Comparison of ENCODE assay signal across 13 cellular contexts in the genomic region with DNA sequence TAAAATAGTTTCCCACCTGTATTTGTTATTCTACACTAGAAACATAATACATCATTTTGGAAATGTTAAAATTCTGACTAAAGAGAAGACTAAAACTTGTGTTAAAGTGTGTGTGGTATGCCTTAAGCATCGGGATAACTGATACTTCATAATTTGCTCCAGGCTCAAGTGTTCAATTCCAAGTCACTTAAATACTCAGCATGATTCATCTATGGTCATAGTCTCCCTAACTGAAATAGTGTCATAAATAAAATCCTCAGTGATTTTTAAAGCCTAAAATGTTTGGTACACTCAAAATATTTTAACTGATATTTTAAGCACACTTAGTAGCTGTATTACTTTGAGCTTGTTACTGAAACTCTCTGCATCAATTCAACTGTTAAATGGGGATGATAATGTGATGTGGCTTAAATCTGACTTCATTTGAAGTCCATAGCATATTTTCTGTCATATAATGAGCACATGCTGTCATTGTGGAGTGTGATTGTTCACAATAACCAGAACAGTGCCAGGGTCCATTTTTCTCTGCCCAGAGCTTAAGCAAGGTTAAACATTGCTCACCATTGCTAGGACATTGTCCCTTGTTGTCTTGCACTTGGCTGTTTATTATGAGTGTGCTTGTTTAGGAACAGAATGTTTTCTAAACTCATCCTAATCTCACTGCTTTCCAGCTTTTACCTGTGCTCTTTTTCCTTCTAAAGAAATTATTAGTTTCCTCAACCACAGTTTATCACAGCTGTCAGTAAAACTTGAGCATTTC.
DNase-seq lines count a peak whose midpoint lies in the region; ATAC-seq and TF ChIP-seq lines count a peak whose summit lies in the region.
"Had no signal": no experiment of that assay in that cellular context is flagged by ENCODE, and none has a peak within 500 bp of the region (broad histone marks: within the 10 kb centered on the region; RNA-seq: fewer than 3 reads in every experiment).

No MANE protein-coding gene starts in this region.

- H3K4me3 ChIP-seq in liver (ENCODE audit: low read depth in 1 of 3, low read length in 3 of 3), result no peak overlapping the region

- H3K27me3 Mint-ChIP-seq in activated CD4-positive, alpha-beta memory T cell treated with anti-CD3 and anti-CD28 coated beads for 36 hours, result no peaks in the 10 kb centered on the region
- no peaks in the 10 kb centered on the region for H3K27me3 Mint-ChIP-seq in activated CD4-positive, alpha-beta memory T cell treated with anti-CD3 and anti-CD28 coated beads, Interleukin-2, amount 10 ng/mL, durations not matched to agents 7 days and 5 days
- no peaks in the 10 kb centered on the region for H3K27me3 Mint-ChIP-seq in stimulated activated memory B cell treated with anti-CD40 and anti-IgM and Interleukin-4, amounts not matched to agents 10 μg/mL and 1 μg/mL and 100 μg/mL, for 72 hours

- H3K9me3 Mint-ChIP-seq in activated CD4-positive, alpha-beta memory T cell treated with anti-CD3 and anti-CD28 coated beads for 36 hours, result no peaks in the 10 kb centered on the region
- H3K9me3 Mint-ChIP-seq in activated CD4-positive, alpha-beta memory T cell treated with anti-CD3 and anti-CD28 coated beads, Interleukin-2, amount 10 ng/mL, durations not matched to agents 7 days and 5 days, result no peaks in the 10 kb centered on the region
- no peaks in the 10 kb centered on the region for H3K9me3 Mint-ChIP-seq in stimulated activated memory B cell treated with anti-CD40 and anti-IgM and Interleukin-4, amounts not matched to agents 10 μg/mL and 1 μg/mL and 100 μg/mL, for 72 hours
- H3K9me3 Mint-ChIP-seq: T-helper 1 cell treated with Interleukin-12 subunit alpha and Interleukin-12 subunit beta and Interleukin-4 antibody, amounts not matched to agents 30 μg/mL and 1 μg/mL, for 36 hours had no signal

- ATAC-seq in GM19455 (IDR thresholded peaks at IDR 0.05; ENCODE audit: unreplicated experiment) (no peak), HG02610 (IDR thresholded peaks at IDR 0.05; ENCODE audit: unreplicated experiment) (no peak)
- ATAC-seq in stimulated activated memory B cell treated with anti-CD40 and anti-IgM and Interleukin-4, amounts not matched to agents 10 μg/mL and 1 μg/mL and 100 μg/mL, for 72 hours, result no peak

- TF ChIP-seq CTCF in liver (IDR thresholded peaks at IDR 0.05; ENCODE audit: low read depth, low read length, missing input control), result no peak

- peaks cover 0 to 29% (median 19%) of the 10 kb centered on the region in 4 donors for H3K36me3 ChIP-seq in liver (ENCODE audit: control insufficient read depth in 4 of 4, insufficient read depth in 3 of 4, low read depth in 1 of 4, low read length in 3 of 4)

- peak overlapping the region; percentile 63 for H3K27ac Mint-ChIP-seq in activated CD4-positive, alpha-beta memory T cell treated with anti-CD3 and anti-CD28 coated beads for 36 hours
- no peak overlapping the region for H3K27ac Mint-ChIP-seq in activated CD4-positive, alpha-beta memory T cell treated with anti-CD3 and anti-CD28 coated beads, Interleukin-2, amount 10 ng/mL, durations not matched to agents 7 days and 5 days
- no peak overlapping the region for H3K27ac Mint-ChIP-seq in stimulated activated memory B cell treated with anti-CD40 and anti-IgM and Interleukin-4, amounts not matched to agents 10 μg/mL and 1 μg/mL and 100 μg/mL, for 72 hours

- TF ChIP-seq RAD21 in liver (IDR thresholded peaks at IDR 0.05), result peak; percentile 49 to 50

- peak overlapping the region in 1 of 2 donors; percentile 32 for H3K9ac ChIP-seq in liver (ENCODE audit: low read depth in 1 of 2, low read length in 2 of 2)

- peaks cover 47% of the 10 kb centered on the region for H3K4me1 Mint-ChIP-seq in activated CD4-positive, alpha-beta memory T cell treated with anti-CD3 and anti-CD28 coated beads for 36 hours (ENCODE audit: low read depth)
- H3K4me1 Mint-ChIP-seq in activated CD4-positive, alpha-beta memory T cell treated with anti-CD3 and anti-CD28 coated beads, Interleukin-2, amount 10 ng/mL, durations not matched to agents 7 days and 5 days, result peaks cover 21% of the 10 kb centered on the region
- peaks cover 10% of the 10 kb centered on the region for H3K4me1 Mint-ChIP-seq in stimulated activated memory B cell treated with anti-CD40 and anti-IgM and Interleukin-4, amounts not matched to agents 10 μg/mL and 1 μg/mL and 100 μg/mL, for 72 hours

- intact Hi-C loops in activated CD4-positive, alpha-beta memory T cell treated with anti-CD3 and anti-CD28 coated beads for 36 hours (cut with micrococcal nuclease), result no loop called here

- peaks cover 0 to 10% (median 4%) of the 10 kb centered on the region in 4 donors for H3K4me1 ChIP-seq in liver (ENCODE audit: control insufficient read depth in 4 of 4, insufficient read depth in 4 of 4, low read length in 3 of 4)

- H3K4me3 Mint-ChIP-seq in activated CD4-positive, alpha-beta memory T cell treated with anti-CD3 and anti-CD28 coated beads for 36 hours, result no peak overlapping the region
- H3K4me3 Mint-ChIP-seq in activated CD4-positive, alpha-beta memory T cell treated with anti-CD3 and anti-CD28 coated beads, Interleukin-2, amount 10 ng/mL, durations not matched to agents 7 days and 5 days, result no peak overlapping the region
- H3K4me3 Mint-ChIP-seq in stimulated activated memory B cell treated with anti-CD40 and anti-IgM and Interleukin-4, amounts not matched to agents 10 μg/mL and 1 μg/mL and 100 μg/mL, for 72 hours, result no peak overlapping the region
- H3K4me3 Mint-ChIP-seq: T-helper 1 cell treated with Interleukin-12 subunit alpha and Interleukin-12 subunit beta and Interleukin-4 antibody, amounts not matched to agents 30 μg/mL and 1 μg/mL, for 36 hours had no signal

- no peaks in the 10 kb centered on the region for H3K27me3 ChIP-seq in liver (ENCODE audit: control insufficient read depth in 4 of 4, insufficient read depth in 4 of 4, low read length in 3 of 4)

- H3K9me3 ChIP-seq in liver (ENCODE audit: control insufficient read depth in 4 of 4, low read length in 3 of 4), result no peaks in the 10 kb centered on the region

- peaks cover 48% of the 10 kb centered on the region for H3K36me3 Mint-ChIP-seq in activated CD4-positive, alpha-beta memory T cell treated with anti-CD3 and anti-CD28 coated beads for 36 hours
- H3K36me3 Mint-ChIP-seq in activated CD4-positive, alpha-beta memory T cell treated with anti-CD3 and anti-CD28 coated beads, Interleukin-2, amount 10 ng/mL, durations not matched to agents 7 days and 5 days (ENCODE audit: low read depth), result peaks cover 66% of the 10 kb centered on the region
- H3K36me3 Mint-ChIP-seq in stimulated activated memory B cell treated with anti-CD40 and anti-IgM and Interleukin-4, amounts not matched to agents 10 μg/mL and 1 μg/mL and 100 μg/mL, for 72 hours, result peaks cover 68% of the 10 kb centered on the region

- peak overlapping the region; percentile 58 to 75 for H3K27ac ChIP-seq in liver (ENCODE audit: low read depth in 1 of 2, low read length in 2 of 2)

- WGBS in liver, result 90% methylated on average over 1 of the region's 1 CpG

- POLR2A ChIA-PET in activated CD4-positive, alpha-beta memory T cell treated with anti-CD3 and anti-CD28 coated beads for 36 hours (lab: Charles Lee), result interaction anchor here (1.2 to 3.6 kb wide), 2 partner anchors 19 to 26 kb away, joined by 3 to 13 read pairs; no protein-coding TSS in a partner anchor
- POLR2A ChIA-PET in activated CD4-positive, alpha-beta memory T cell treated with anti-CD3 and anti-CD28 coated beads, Interleukin-2, amount 10 ng/mL, durations not matched to agents 7 days and 5 days (lab: Charles Lee), result interaction anchor here (0.7 to 1.3 kb wide), 5 partner anchors 15 to 25 kb away, joined by 3 to 5 read pairs (median 3); no protein-coding TSS in a partner anchor

- CTCF ChIA-PET in activated CD4-positive, alpha-beta memory T cell treated with anti-CD3 and anti-CD28 coated beads for 36 hours (lab: Charles Lee), result interaction anchor here (0.9 to 1.3 kb wide), 3 partner anchors 17 to 23 kb away, joined by 4 to 5 read pairs (median 4); no protein-coding TSS in a partner anchor
- CTCF ChIA-PET in activated CD4-positive, alpha-beta memory T cell treated with anti-CD3 and anti-CD28 coated beads, Interleukin-2, amount 10 ng/mL, durations not matched to agents 7 days and 5 days (lab: Charles Lee), result no interaction called here

- DNase-seq in activated CD4-positive, alpha-beta memory T cell treated with anti-CD3 and anti-CD28 coated beads for 36 hours, result no peak
- DNase-seq in activated CD4-positive, alpha-beta memory T cell treated with anti-CD3 and anti-CD28 coated beads, Interleukin-2, amount 10 ng/mL, durations not matched to agents 7 days and 5 days, result no peak
- peak; percentile 26 for DNase-seq in amniotic epithelial cell (ENCODE audit: low read depth)
- DNase-seq in stromal cell of bone marrow (ENCODE audit: low read depth), result peak; percentile 38
- DNase-seq: activated CD4-positive, alpha-beta T cell treated with anti-CD3 and anti-CD28 coated beads, Interleukin-2, amount 50 U/mL, for 48 hours; Calu3; NCI-H345; trophoblast cell had no signal

TF ChIP-seq in liver, 16 proteins besides CTCF, POLR2A, EP300 and RAD21 (continues in another document):
- no peak for TF ChIP-seq FOXA2 (IDR thresholded peaks at IDR 0.05)
- TF ChIP-seq, protein P1, sequence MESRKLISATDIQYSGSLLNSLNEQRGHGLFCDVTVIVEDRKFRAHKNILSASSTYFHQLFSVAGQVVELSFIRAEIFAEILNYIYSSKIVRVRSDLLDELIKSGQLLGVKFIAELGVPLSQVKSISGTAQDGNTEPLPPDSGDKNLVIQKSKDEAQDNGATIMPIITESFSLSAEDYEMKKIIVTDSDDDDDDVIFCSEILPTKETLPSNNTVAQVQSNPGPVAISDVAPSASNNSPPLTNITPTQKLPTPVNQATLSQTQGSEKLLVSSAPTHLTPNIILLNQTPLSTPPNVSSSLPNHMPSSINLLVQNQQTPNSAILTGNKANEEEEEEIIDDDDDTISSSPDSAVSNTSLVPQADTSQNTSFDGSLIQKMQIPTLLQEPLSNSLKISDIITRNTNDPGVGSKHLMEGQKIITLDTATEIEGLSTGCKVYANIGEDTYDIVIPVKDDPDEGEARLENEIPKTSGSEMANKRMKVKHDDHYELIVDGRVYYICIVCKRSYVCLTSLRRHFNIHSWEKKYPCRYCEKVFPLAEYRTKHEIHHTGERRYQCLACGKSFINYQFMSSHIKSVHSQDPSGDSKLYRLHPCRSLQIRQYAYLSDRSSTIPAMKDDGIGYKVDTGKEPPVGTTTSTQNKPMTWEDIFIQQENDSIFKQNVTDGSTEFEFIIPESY (IDR thresholded peaks at IDR 0.05), result no peak
- peak; percentile 89 to 92 for TF ChIP-seq HNF4A (conservative IDR thresholded peaks at IDR 0.05)
- peak; percentile 80 for TF ChIP-seq SP1 (IDR thresholded peaks at IDR 0.05)
- TF ChIP-seq HNF4G (IDR thresholded peaks at IDR 0.05), result peak; percentile 36

Comparison
In these comparisons a context has a peak if more than half of its experiments do, and no peak if none do; other contexts are left out.
1. DNase-seq: peak in amniotic epithelial cell (single experiment) and stromal cell of bone marrow (single experiment); none in activated CD4-positive, alpha-beta memory T cell treated with anti-CD3 and anti-CD28 coated beads for 36 hours (single experiment) and activated CD4-positive, alpha-beta memory T cell treated with anti-CD3 and anti-CD28 coated beads, Interleukin-2, amount 10 ng/mL, durations not matched to agents 7 days and 5 days (single experiment).